Comparison of ENCODE assay signal across 8 cellular contexts in genomic region chr9:81685763-81686613, GRCh38. TPM values are rescaled to one million over a fixed set of nuclear protein-coding genes. Genes with fewer than 3 reads are reported as not detected.
A peak's percentile ranks its signal among the peaks of the same experiment; 100 is the strongest.
DNase-seq lines count a peak whose midpoint lies in the region; ATAC-seq and TF ChIP-seq lines count a peak whose summit lies in the region.

No MANE protein-coding gene starts in this region.

- ATAC-seq in Right ventricle myocardium superior (ENCODE audit: poor library complexity), result no peak
- ATAC-seq in left lung, result peak; percentile 9

- TF ChIP-seq POLR2A in vagina (IDR thresholded peaks at IDR 0.05), result no peak

- no peaks in the 10 kb centered on the region for H3K36me3 ChIP-seq in cardiac muscle cell
- H3K36me3 ChIP-seq in left lung, result peaks cover 0 to 6% of the 10 kb centered on the region in 2 donors
- H3K36me3 ChIP-seq in vagina, result peaks cover 0 to 8% of the 10 kb centered on the region in 2 donors

- peak in 1 of 2 donors; percentile 65 for DNase-seq in cardiac muscle cell (ENCODE audit: low read depth in 1 of 2, low spot score in 1 of 2)
- no peak for DNase-seq in Right ventricle myocardium superior
- DNase-seq in astrocyte of the hippocampus (ENCODE audit: low read depth, low spot score), result peak; percentile 65
- DNase-seq in left lung, result no peak
- DNase-seq in vagina (ENCODE audit: extremely low spot score in 2 of 2), result no peak
- DNase-seq in HuH-7 (ENCODE audit: low spot score), result no peak
- DNase-seq in cerebellar cortex (ENCODE audit: low spot score), result no peak
- DNase-seq in stimulated activated CD4-positive, alpha-beta T cell treated with anti-CD3 and anti-CD28 coated beads, Interleukin-2, amount 100 ng/mL, for 48 hours, result no peak

- intact Hi-C loops in Right ventricle myocardium superior (cut with DNase I) (loop anchor here (2.0 kb wide), 1 partner anchor 161 kb away; no protein-coding TSS in a partner anchor), left lung (cut with DNase I) (loop anchor here in 1 of 2 donors (10.0 kb wide), 2 partner anchors 61 to 161 kb away; no protein-coding TSS in a partner anchor), vagina (cut with DNase I) (loop anchor here (5.0 to 10.0 kb wide), 4 partner anchors 74 to 161 kb away; no protein-coding TSS in a partner anchor)

- H3K4me1 ChIP-seq in cardiac muscle cell (ENCODE audit: low read depth) (no peaks in the 10 kb centered on the region), left lung (peaks cover 6 to 56% of the 10 kb centered on the region in 2 donors), vagina (peaks cover 64% of the 10 kb centered on the region)

- H3K4me3 ChIP-seq in cardiac muscle cell (no peak overlapping the region), left lung (peak overlapping the region; percentile 76 to 78), vagina (peak overlapping the region; percentile 80 to 85)

- H3K27ac ChIP-seq in cardiac muscle cell (no peak overlapping the region), left lung (no peak overlapping the region), vagina (peak overlapping the region; percentile 87)

- H3K9me3 ChIP-seq in cardiac muscle cell (ENCODE audit: low read depth), result no peaks in the 10 kb centered on the region
- no peaks in the 10 kb centered on the region for H3K9me3 ChIP-seq in left lung
- H3K9me3 ChIP-seq in vagina, result no peaks in the 10 kb centered on the region

- TF ChIP-seq CTCF in cardiac muscle cell (IDR thresholded peaks at IDR 0.05; ENCODE audit: low read depth, low read length), result peak; percentile 18
- TF ChIP-seq CTCF in left lung (IDR thresholded peaks at IDR 0.05), result no peak
- TF ChIP-seq CTCF in vagina (IDR thresholded peaks at IDR 0.05), result no peak

- H3K27me3 ChIP-seq in cardiac muscle cell (peaks cover 94% of the 10 kb centered on the region), left lung (peaks cover 0 to 27% of the 10 kb centered on the region in 2 donors), vagina (no peaks in the 10 kb centered on the region)

RNA-seq across cellular contexts. Expression of gene TLE1, which starts 3.4 kb away (rescaled TPM):
- 3.2 and 3.4 TPM in 2 replicates for total RNA-seq in cardiac muscle cell
- polyA plus RNA-seq in cardiac muscle cell, result 2.1 and 2.5 TPM in 2 replicates
- 9.7 TPM for total RNA-seq in Right ventricle myocardium superior
- 10 to 100 TPM; 15.1 to 29.2 TPM for total RNA-seq in left lung
- 75.1 TPM for total RNA-seq in vagina
